8 cellular contexts compared by ENCODE assay signal in genomic region chr2:168890006-168890782, GRCh38. TPM values are rescaled to one million over a fixed set of nuclear protein-coding genes. Genes with fewer than 3 reads are reported as not detected.
DNase-seq lines count a peak whose midpoint lies in the region; ATAC-seq, FAIRE-seq and TF ChIP-seq lines count a peak whose summit lies in the region.

TSS of gene SPC25 (minus strand) at chr2:168890430. CDS start at chr2:168889519, 911 bp downstream.

- TF ChIP-seq CTCF in heart left ventricle (IDR thresholded peaks at IDR 0.05): no peak
- peak in 2 of 6 experiments; percentile 33 to 46 for TF ChIP-seq CTCF in upper lobe of left lung (IDR thresholded peaks at IDR 0.05)

- ATAC-seq in HG02763 (IDR thresholded peaks at IDR 0.05; ENCODE audit: unreplicated experiment) (peak; percentile 100), heart left ventricle (peak; percentile 95 to 99 (median 99)), upper lobe of left lung (ENCODE audit: low FRiP score in 2 of 2) (peak; percentile 91 to 98)

- peak; percentile 96 for FAIRE-seq in GM12891 (lab: Jason Lieb, UNC)

- H3K27me3 ChIP-seq in heart left ventricle: no peaks in the 10 kb centered on the region
- H3K27me3 ChIP-seq in upper lobe of left lung: no peaks in the 10 kb centered on the region

- no peak for TF ChIP-seq POLR2A in GM12891 (IDR thresholded peaks at IDR 0.05; ENCODE audit: low read depth, low read length)
- TF ChIP-seq POLR2A in heart left ventricle (IDR thresholded peaks at IDR 0.05): no peak
- TF ChIP-seq POLR2A in upper lobe of left lung (IDR thresholded peaks at IDR 0.05): no peak

- WGBS in heart left ventricle, 4 donors: 0 to 2% (median 1%) methylated on average over 38 of the region's 38 CpGs
- WGBS in upper lobe of left lung, 2 donors: 2 to 10% methylated on average over 32 to 38 of the region's 38 CpGs

- no peaks in the 10 kb centered on the region for H3K9me3 ChIP-seq in heart left ventricle
- no peaks in the 10 kb centered on the region for H3K9me3 ChIP-seq in upper lobe of left lung

- peaks cover 0 to 10% (median 6%) of the 10 kb centered on the region in 12 donors for H3K4me1 ChIP-seq in heart left ventricle
- peaks cover 0 to 12% (median 5%) of the 10 kb centered on the region in 4 donors for H3K4me1 ChIP-seq in upper lobe of left lung

- no peaks in the 10 kb centered on the region for H3K36me3 ChIP-seq in heart left ventricle
- no peaks in the 10 kb centered on the region for H3K36me3 ChIP-seq in upper lobe of left lung

- DNase-seq in GM12891 (ENCODE audit: insufficient read length, low spot score) (peak; percentile 86), NCI-H1436 (lab: John Stamatoyannopoulos, UW) (peak; percentile 93), SW480 (ENCODE audit: low spot score) (peak; percentile 91), heart left ventricle (peak; percentile 87 to 92 (median 88)), pons (ENCODE audit: low spot score) (peak; percentile 90), upper lobe of left lung (peak; percentile 88 to 92)
- peak; percentile 54 for DNase-seq in activated naive CD8-positive, alpha-beta T cell treated with anti-CD3 and anti-CD28 coated beads, Interleukin-2, amount 50 U/mL, for 16 hours (ENCODE audit: low read depth, low spot score)

- H3K27ac ChIP-seq in heart left ventricle (no peak within 1 kb of the TSS), upper lobe of left lung (no peak within 1 kb of the TSS)

- TF ChIP-seq EP300 in upper lobe of left lung (IDR thresholded peaks at IDR 0.05): no peak

- intact Hi-C loops in heart left ventricle (cut with DNase I): no loop called here

- H3K4me3 ChIP-seq in heart left ventricle: peak within 1 kb of the TSS in 11 of 12 donors; percentile 16 to 69 (median 53)
- peak within 1 kb of the TSS; percentile 47 to 63 (median 59) for H3K4me3 ChIP-seq in upper lobe of left lung

TF ChIP-seq in GM12891, 5 proteins besides CTCF, POLR2A, EP300 and RAD21:
- TF ChIP-seq POU2F2 (IDR thresholded peaks at IDR 0.05; ENCODE audit: low read depth, low read length) (no peak), SPI1 (IDR thresholded peaks at IDR 0.05; ENCODE audit: low read depth, low read length) (no peak), PAX5 (IDR thresholded peaks at IDR 0.05; ENCODE audit: insufficient read depth, low read length, severe bottlenecking) (no peak), TAF1 (IDR thresholded peaks at IDR 0.05; ENCODE audit: low read depth, low read length) (no peak), POLR2AphosphoS5 (IDR thresholded peaks at IDR 0.05; ENCODE audit: low read depth, low read length) (no peak)
TF ChIP-seq in GM12891: peak in this region for 0.

RNA-seq across cellular contexts. Expression of gene SPC25, which starts in this region (rescaled TPM):
- 16.8 TPM for polyA plus RNA-seq in GM12891 (2012; ENCODE audit: low read depth, missing spikeins)
- 1 to 10 TPM in 2 of 9 donors, under 1 TPM in 3, not detected in 4; 0.40 to 3.8 (median 0.79) TPM for total RNA-seq in heart left ventricle
- polyA plus RNA-seq in heart left ventricle: under 1 TPM in 1 of 2 donors, not detected in 1; 0.14 TPM
- 1 to 10 TPM in 4 of 6 donors, under 1 TPM in 1, not detected in 1; 0.63 to 5.9 (median 1.3) TPM for total RNA-seq in upper lobe of left lung
